Comparison of ENCODE assay signal across 24 cellular contexts in the genomic region with DNA sequence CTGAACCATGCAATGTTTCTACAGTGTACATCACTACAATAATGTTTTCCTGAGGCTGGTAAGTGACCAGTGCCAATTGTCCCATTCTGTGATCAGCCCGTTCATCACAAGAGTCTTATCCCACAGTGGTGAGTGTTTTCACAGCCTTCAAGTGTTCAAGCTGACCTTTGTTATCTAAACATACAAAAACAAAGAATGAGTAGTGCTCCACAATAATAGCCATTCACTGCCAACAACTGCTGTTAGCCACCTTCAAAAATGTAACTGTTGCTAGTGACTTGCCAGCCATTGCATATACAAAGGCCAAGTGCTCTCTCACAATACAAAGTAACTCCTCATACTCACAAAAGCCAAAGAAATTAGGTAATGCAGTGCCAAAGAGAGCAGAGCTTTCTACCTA.
DNase-seq lines count a peak whose midpoint lies in the region; ATAC-seq, FAIRE-seq and TF ChIP-seq lines count a peak whose summit lies in the region.
"Had no signal": no experiment of that assay in that cellular context is flagged by ENCODE, and none has a peak within 500 bp of the region (broad histone marks: within the 10 kb centered on the region; RNA-seq: fewer than 3 reads in every experiment).

No MANE protein-coding gene starts in this region.

- TF ChIP-seq RAD21 in A549 (conservative IDR thresholded peaks at IDR 0.05 in 1 of 2, IDR thresholded peaks at IDR 0.05 in 1 of 2): no peak

- H4K91ac ChIP-seq in H9 (ENCODE audit: insufficient read length, low read depth, low read length): no peak overlapping the region

- H3K56ac ChIP-seq in H9 (ENCODE audit: insufficient read length, low read depth, low read length): no peak overlapping the region

- H3K14ac ChIP-seq in H9 (ENCODE audit: insufficient read depth, low read length): no peak overlapping the region

- no peaks in the 10 kb centered on the region for H4K20me1 ChIP-seq in H9 (ENCODE audit: control insufficient read depth, insufficient read depth, insufficient read length)
- H4K20me1 ChIP-seq in astrocyte (ENCODE audit: insufficient read depth, low read length): no peaks in the 10 kb centered on the region
- H4K20me1 ChIP-seq: BLaER1 treated with 17β-estradiol and CSF1 and Interleukin-3, amounts not matched to agents 10 nM and 100 nM had no signal

- H3K23ac ChIP-seq in H9 (ENCODE audit: insufficient read length, low read depth, low read length): no peak overlapping the region

- FAIRE-seq in A549 (lab: Jason Lieb, UNC): peak; percentile 39
- FAIRE-seq in astrocyte (lab: Jason Lieb, UNC): peak; percentile 54
- FAIRE-seq: GM12892, GM18507, H54, HTR-8/SVneo, K562 had no signal

- no peak overlapping the region for H4K8ac ChIP-seq in H9 (replicated peaks; ENCODE audit: insufficient read length, low read depth, low read length)

- H3K27me3 ChIP-seq in H9 (ENCODE audit: insufficient read depth, low read length): no peaks in the 10 kb centered on the region
- H3K27me3 ChIP-seq in astrocyte (ENCODE audit: insufficient read depth, low read length): no peaks in the 10 kb centered on the region
- no peaks in the 10 kb centered on the region for H3K27me3 ChIP-seq in lung (ENCODE audit: control insufficient read depth, insufficient read depth)
- H3K27me3 ChIP-seq in colonic mucosa: no peaks in the 10 kb centered on the region

- no peaks in the 10 kb centered on the region for H3K36me3 ChIP-seq in astrocyte (ENCODE audit: insufficient read depth, low read length)
- H3K36me3 ChIP-seq in lung (ENCODE audit: control insufficient read depth in 2 of 2, insufficient read depth in 2 of 2, low read length in 2 of 2): no peaks in the 10 kb centered on the region
- no peaks in the 10 kb centered on the region for H3K36me3 ChIP-seq in colonic mucosa
- H3K36me3 ChIP-seq: BLaER1 treated with 17β-estradiol and CSF1 and Interleukin-3, amounts not matched to agents 10 nM and 100 nM had no signal

- H2BK120ac ChIP-seq in H9 (ENCODE audit: low read depth, low read length, poor library complexity, severe bottlenecking): no peak overlapping the region

- peaks cover 11% of the 10 kb centered on the region; the same call in 1 of the 2 replicates for H3K79me2 ChIP-seq in H9 (ENCODE audit: insufficient read depth, low read length)
- H3K79me2 ChIP-seq in astrocyte (ENCODE audit: insufficient read depth, low read length): no peaks in the 10 kb centered on the region

- H3K4me3 ChIP-seq in A549 (no peak overlapping the region), astrocyte (ENCODE audit: insufficient read depth, low read depth, low read length) (no peak overlapping the region), lung (no peak overlapping the region), colonic mucosa (no peak overlapping the region)
- H3K4me3 ChIP-seq: BLaER1 treated with 17β-estradiol and CSF1 and Interleukin-3, amounts not matched to agents 10 nM and 100 nM; K562 had no signal

- no peak overlapping the region for H3T11ph ChIP-seq in H9 (ENCODE audit: low read length)

- H4K5ac ChIP-seq in H9 (ENCODE audit: insufficient read length, low read depth, low read length): no peak overlapping the region

- 9% methylated on average over 1 of the region's 1 CpG for WGBS in A549 (ENCODE audit: missing lambda C conversion rate)
- WGBS in H9 (ENCODE audit: extremely low coverage, insufficient read length, low lambda C conversion rate): no CpG with 5 or more reads among the region's 1 CpG
- WGBS in lung, 2 donors: 47 to 68% methylated on average over 1 of the region's 1 CpG

- DNase-seq in A549 (ENCODE audit: low read depth in 1 of 2, low spot score in 1 of 2) (no peak), H9 (no peak), astrocyte (ENCODE audit: low read depth) (no peak), lung (ENCODE audit: low spot score) (peak; percentile 31), SIG-M5 treated with dmso at 0.1 percent for 504 hours (lab: John Stamatoyannopoulos, UW; ENCODE audit: unreplicated experiment) (no peak), posterior vena cava (ENCODE audit: low spot score) (no peak), colonic mucosa (no peak)
- DNase-seq: CD8-positive, alpha-beta memory T cell; COR-L47; DMS 273 treated with DMSO at 0.1 percent for 48 hours; DMS79; GDM1; HFFc6; IMR-90 had no signal

- intact Hi-C loops in posterior vena cava (cut with DNase I): no loop called here
- intact Hi-C loops in colonic mucosa (cut with DNase I): no loop called here

- no peak overlapping the region for H2BK5ac ChIP-seq in H9 (ENCODE audit: insufficient read length, low read length)

- peaks cover 7 to 9% of the 10 kb centered on the region in 2 experiments; a peak in 3 of 5 replicates for H3K9me3 Mint-ChIP-seq in H9
- no peaks in the 10 kb centered on the region for H3K9me3 Mint-ChIP-seq in astrocyte (ENCODE audit: unreplicated experiment)
- H3K9me3 Mint-ChIP-seq: HFFc6 had no signal

- H3K4me3 Mint-ChIP-seq in H9 (no peak overlapping the region), astrocyte (ENCODE audit: unreplicated experiment) (no peak overlapping the region)
- H3K4me3 Mint-ChIP-seq: B cell; CD8-positive, alpha-beta memory T cell; HFFc6 had no signal

- H3K4ac ChIP-seq in H9 (ENCODE audit: low read depth, low read length): no peak overlapping the region

- H2AK5ac ChIP-seq in H9 (ENCODE audit: insufficient read length, low read length): no peak overlapping the region

- no peaks in the 10 kb centered on the region for H3K9me3 ChIP-seq in A549
- H3K9me3 ChIP-seq in H9 (ENCODE audit: control insufficient read depth, low read depth, low read length): no peaks in the 10 kb centered on the region
- H3K9me3 ChIP-seq in astrocyte (ENCODE audit: insufficient read depth, low read depth, low read length): no peaks in the 10 kb centered on the region
- H3K9me3 ChIP-seq in lung (ENCODE audit: control insufficient read depth in 2 of 2, insufficient read depth in 1 of 2, low read length in 1 of 2): no peaks in the 10 kb centered on the region
- H3K9me3 ChIP-seq in colonic mucosa: no peaks in the 10 kb centered on the region
- H3K9me3 ChIP-seq: BLaER1 treated with 17β-estradiol and CSF1 and Interleukin-3, amounts not matched to agents 10 nM and 100 nM had no signal

- no peak overlapping the region for H2BK12ac ChIP-seq in H9 (ENCODE audit: insufficient read length, low read depth, low read length)

- H3K27ac Mint-ChIP-seq in H9 (0 out of 7 replicates have a peak overlapping the region, but pooled peaks of 1 of the 3 experiments have one; percentile 15), astrocyte (ENCODE audit: unreplicated experiment) (no peak overlapping the region)
- H3K27ac Mint-ChIP-seq: B cell, HFFc6 had no signal

- H3K4me1 ChIP-seq in A549 (no peaks in the 10 kb centered on the region), H9 (ENCODE audit: insufficient read depth, low read length) (peaks cover 9% of the 10 kb centered on the region), astrocyte (ENCODE audit: insufficient read depth, low read length) (no peaks in the 10 kb centered on the region), lung (ENCODE audit: control insufficient read depth in 2 of 2, insufficient read depth in 2 of 2, low read length in 2 of 2) (no peaks in the 10 kb centered on the region), colonic mucosa (no peaks in the 10 kb centered on the region)
- H3K4me1 ChIP-seq: BLaER1 treated with 17β-estradiol and CSF1 and Interleukin-3, amounts not matched to agents 10 nM and 100 nM had no signal

- no peaks in the 10 kb centered on the region for H3K23me2 ChIP-seq in H9 (ENCODE audit: insufficient read length, low read depth, low read length, poor library complexity, severe bottlenecking)

- H3K36me3 Mint-ChIP-seq in H9 (ENCODE audit: insufficient read depth in 1 of 3, low read depth in 3 of 3) (peaks cover 5 to 10% (median 7%) of the 10 kb centered on the region in 3 experiments; a peak in 4 of 7 replicates), astrocyte (ENCODE audit: low read depth, unreplicated experiment) (no peaks in the 10 kb centered on the region)
- H3K36me3 Mint-ChIP-seq: CD8-positive, alpha-beta memory T cell had no signal

- H2AFZ ChIP-seq in H9 (ENCODE audit: low read length): no peak overlapping the region
- no peak overlapping the region for H2AFZ ChIP-seq in astrocyte (ENCODE audit: low read depth, low read length)

- H3K4me2 ChIP-seq in A549 (no peak overlapping the region), H9 (ENCODE audit: insufficient read depth, insufficient read length, low read length) (no peak overlapping the region), astrocyte (ENCODE audit: low read length) (no peak overlapping the region)
- H3K4me2 ChIP-seq: BLaER1 treated with 17β-estradiol and CSF1 and Interleukin-3, amounts not matched to agents 10 nM and 100 nM had no signal

- H2BK20ac ChIP-seq in H9 (ENCODE audit: low read depth, low read length, poor library complexity, severe bottlenecking): no peak overlapping the region

- TF ChIP-seq CTCF in A549 (IDR thresholded peaks at IDR 0.05) (no peak), H9 (conservative IDR thresholded peaks at IDR 0.05) (no peak), astrocyte (IDR thresholded peaks at IDR 0.05; ENCODE audit: insufficient read depth, low read depth, low read length) (no peak), lung (IDR thresholded peaks at IDR 0.05; ENCODE audit: control extremely low read depth, extremely low read depth) (no peak), colonic mucosa (IDR thresholded peaks at IDR 0.05) (no peak)

- TF ChIP-seq POLR2A in A549 (IDR thresholded peaks at IDR 0.05; ENCODE audit: low read length): no peak

- peaks cover 2 to 19% of the 10 kb centered on the region in 2 experiments; a peak in 3 of 4 replicates for H3K4me1 Mint-ChIP-seq in H9
- H3K4me1 Mint-ChIP-seq in astrocyte (ENCODE audit: low read depth, unreplicated experiment): no peaks in the 10 kb centered on the region
- H3K4me1 Mint-ChIP-seq: B cell; CD8-positive, alpha-beta memory T cell had no signal

- ATAC-seq in A549 (no peak), lung (ENCODE audit: insufficient read depth, low FRiP score) (peak; percentile 62), HG02884 (IDR thresholded peaks at IDR 0.05; ENCODE audit: unreplicated experiment) (no peak)
- ATAC-seq: HCT116, K562 had no signal

- peaks cover 6% of the 10 kb centered on the region for H3K79me1 ChIP-seq in H9 (ENCODE audit: insufficient read depth, low read depth, low read length, poor library complexity, severe bottlenecking)

- no peak for TF ChIP-seq EP300 in A549 (IDR thresholded peaks at IDR 0.05)

- POLR2A ChIA-PET in A549 (lab: Yijun Ruan, JAX): no interaction called here

- H2BK15ac ChIP-seq in H9 (ENCODE audit: low read depth, low read length): no peak overlapping the region

- CTCF ChIA-PET in A549 (lab: Yijun Ruan, JAX): no interaction called here

- no peak overlapping the region for H3K18ac ChIP-seq in H9 (ENCODE audit: insufficient read length, low read depth, low read length)

- H3K27me3 Mint-ChIP-seq in H9 (ENCODE audit: low read depth): no peaks in the 10 kb centered on the region
- no peaks in the 10 kb centered on the region for H3K27me3 Mint-ChIP-seq in astrocyte (ENCODE audit: low read depth, unreplicated experiment)
- H3K27me3 Mint-ChIP-seq: B cell had no signal

- H3K9ac ChIP-seq in H9 (ENCODE audit: extremely low read depth, insufficient read length, low read length) (no peak overlapping the region), astrocyte (ENCODE audit: low read length) (no peak overlapping the region), colonic mucosa (ENCODE audit: low read depth in 2 of 2, low read length in 2 of 2) (no peak overlapping the region)
- H3K9ac ChIP-seq: BLaER1 treated with 17β-estradiol and CSF1 and Interleukin-3, amounts not matched to agents 10 nM and 100 nM had no signal

- H3K27ac ChIP-seq in A549: no peak overlapping the region
- H3K27ac ChIP-seq in H9 (ENCODE audit: insufficient read length, low read depth, low read length): peak overlapping the region; percentile 41
- no peak overlapping the region for H3K27ac ChIP-seq in astrocyte (ENCODE audit: low read depth, low read length)
- H3K27ac ChIP-seq in lung (ENCODE audit: low read depth in 1 of 2, low read length in 1 of 2): no peak overlapping the region
- no peak overlapping the region for H3K27ac ChIP-seq in colonic mucosa
- H3K27ac ChIP-seq: 22Rv1; BLaER1 treated with 17β-estradiol and CSF1 and Interleukin-3, amounts not matched to agents 10 nM and 100 nM had no signal
